In genomic region chr20:258963-259362, GRCh38 we compare ENCODE assay signal across 1 cellular context.
TF ChIP-seq lines count a peak whose summit lies in the region.

No MANE protein-coding gene starts in this region.

TF ChIP-seq in GM23338, 12 proteins besides CTCF, POLR2A, EP300 and RAD21 (continued from another document):
- TF ChIP-seq REST (IDR thresholded peaks at IDR 0.05; ENCODE audit: unreplicated experiment) (no peak), NANOG (IDR thresholded peaks at IDR 0.05; ENCODE audit: borderline replicate concordance) (no peak), EZH2 (IDR thresholded peaks at IDR 0.05; ENCODE audit: low read depth, unreplicated experiment) (no peak), ZNF114 (CRISPR knock-in tag; IDR thresholded peaks at IDR 0.05) (no peak), STAT1 (IDR thresholded peaks at IDR 0.05; ENCODE audit: unreplicated experiment) (no peak)
